Comparison of ENCODE assay signal across 9 cellular contexts in the genomic region with DNA sequence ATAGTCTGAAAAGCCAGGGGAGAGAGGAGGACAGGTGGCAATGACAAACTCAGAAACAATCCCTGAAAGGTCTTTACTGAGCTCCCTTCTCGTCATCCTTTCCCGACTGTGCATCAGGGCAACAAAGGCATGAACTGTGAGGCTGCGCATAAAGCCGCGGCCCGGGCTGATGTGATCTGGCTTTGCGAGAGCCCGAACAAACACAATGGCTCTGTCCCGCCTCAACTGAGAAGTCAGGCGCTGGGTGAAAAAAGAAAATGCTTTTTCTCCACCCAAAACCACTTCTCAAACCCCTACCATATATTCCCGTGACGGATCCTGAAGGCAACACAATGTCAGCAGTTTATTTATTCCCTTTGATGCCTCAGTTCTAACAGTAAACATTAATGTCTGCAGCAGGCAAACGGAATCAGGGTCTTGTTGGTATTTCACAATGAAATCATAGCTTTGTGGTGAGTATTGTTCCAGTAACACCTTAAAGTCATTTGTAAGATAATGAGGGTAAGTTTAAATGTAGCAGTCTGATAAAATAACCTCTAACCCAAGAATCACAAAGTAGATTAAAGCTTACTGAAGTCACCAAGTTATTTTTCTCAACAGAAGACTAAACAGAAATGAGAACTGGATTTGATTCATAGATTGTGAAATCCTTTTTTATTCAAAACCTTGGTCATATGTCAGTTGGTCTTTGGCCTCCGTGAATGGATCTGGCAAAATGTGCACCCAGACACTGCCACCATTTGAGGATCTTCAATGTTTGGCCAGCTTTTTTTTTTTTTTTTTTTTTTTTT.
DNase-seq lines count a peak whose midpoint lies in the region; ATAC-seq, FAIRE-seq and TF ChIP-seq lines count a peak whose summit lies in the region.
"Had no signal": no experiment of that assay in that cellular context is flagged by ENCODE, and none has a peak within 500 bp of the region (broad histone marks: within the 10 kb centered on the region; RNA-seq: fewer than 3 reads in every experiment).

No MANE protein-coding gene starts in this region.

- 64 to 74% methylated on average over 9 to 12 of the region's 14 CpGs for WGBS in mesodermal cell (ENCODE audit: insufficient coverage in 2 of 2), 2 experiments
- WGBS in transverse colon (ENCODE audit: low coverage in 1 of 2), 2 donors = 74 to 78% methylated on average over 3 to 14 of the region's 14 CpGs

- H3K4me3 ChIP-seq in endothelial cell of umbilical vein (replicated peaks in 1 of 3; ENCODE audit: insufficient read depth in 1 of 3, low read depth in 1 of 3, low read length in 3 of 3) = no peak overlapping the region
- H3K4me3 ChIP-seq in mesodermal cell (ENCODE audit: extremely low read depth, insufficient read depth, low read length, poor library complexity, severe bottlenecking) = no peak overlapping the region
- H3K4me3 ChIP-seq in transverse colon = no peak overlapping the region

- H3K36me3 ChIP-seq in endothelial cell of umbilical vein (ENCODE audit: control insufficient read depth in 2 of 2, extremely low read depth in 1 of 2, insufficient read depth in 2 of 2, low read length in 2 of 2) (no peaks in the 10 kb centered on the region), mesodermal cell (ENCODE audit: control insufficient read depth, insufficient read depth, low read length) (no peaks in the 10 kb centered on the region), transverse colon (no peaks in the 10 kb centered on the region)

- H3K4me2 ChIP-seq in endothelial cell of umbilical vein (ENCODE audit: insufficient read depth, low read length) = peak overlapping the region; percentile 24

- POLR2A ChIA-PET in endothelial cell of umbilical vein (lab: Charles Lee) = interaction anchor here (1.4 kb wide), 1 partner anchor 9 kb away, joined by 4 read pairs; no protein-coding TSS in a partner anchor

- H3K9me3 ChIP-seq in endothelial cell of umbilical vein (replicated peaks; ENCODE audit: control insufficient read depth, insufficient read depth, low read length) (no peaks in the 10 kb centered on the region), mesodermal cell (ENCODE audit: control insufficient read depth, low read length) (no peaks in the 10 kb centered on the region), transverse colon (no peaks in the 10 kb centered on the region)

- H3K27ac ChIP-seq in endothelial cell of umbilical vein (ENCODE audit: insufficient read depth, low read depth, low read length) (peak overlapping the region; percentile 26), mesodermal cell (ENCODE audit: low read depth, low read length, severe bottlenecking) (peak overlapping the region; percentile 60), transverse colon (peak overlapping the region in 3 of 4 donors; percentile 81 to 89 (median 82))
- H3K27ac ChIP-seq: 22Rv1 had no signal

- H3K9ac ChIP-seq in endothelial cell of umbilical vein (replicated peaks; ENCODE audit: extremely low read depth, insufficient read depth, low read length) = peak overlapping the region; percentile 2

- peaks cover 91% of the 10 kb centered on the region for H3K79me2 ChIP-seq in endothelial cell of umbilical vein (ENCODE audit: control insufficient read depth, insufficient read depth, low read length)

- no peaks in the 10 kb centered on the region for H3K9me1 ChIP-seq in endothelial cell of umbilical vein (replicated peaks; ENCODE audit: control insufficient read depth, extremely low read depth, insufficient read depth, low read length)

- no peaks in the 10 kb centered on the region for H4K20me1 ChIP-seq in endothelial cell of umbilical vein (replicated peaks; ENCODE audit: control insufficient read depth, extremely low read depth, insufficient read depth, low read length)

- TF ChIP-seq CTCF in endothelial cell of umbilical vein (IDR thresholded peaks at IDR 0.05; ENCODE audit: extremely low read depth in 1 of 2, insufficient read depth in 1 of 2, low read depth in 1 of 2, low read length in 2 of 2) = no peak
- TF ChIP-seq CTCF in transverse colon (IDR thresholded peaks at IDR 0.05) = no peak

- DNase-seq in DMS153 (lab: John Stamatoyannopoulos, UW) (peak; percentile 26), DMS153 treated with DMSO at 0.1 percent for 48 hours (lab: John Stamatoyannopoulos, UW; ENCODE audit: unreplicated experiment) (no peak), endothelial cell of umbilical vein (ENCODE audit: low read depth, low spot score) (peak; percentile 53), transverse colon (no peak), NCI-H510A treated with DMSO at 0.1 percent for 48 hours (lab: John Stamatoyannopoulos, UW) (no peak)

- dilution Hi-C loops in endothelial cell of umbilical vein (cut with MboI; ENCODE audit: extremely low pct_ligation_motif_present, low sequenced_read_pairs) = no loop called here

- no peak for FAIRE-seq in endothelial cell of umbilical vein (lab: Jason Lieb, UNC)

- BruUV-seq in endothelial cell of umbilical vein (replicated peaks; lab: Mats Ljungman, UMichigan) = TSS peak; percentile 23

- H3K4me1 ChIP-seq in endothelial cell of umbilical vein (ENCODE audit: control insufficient read depth, extremely low read depth, insufficient read depth, low read length) = peaks cover 53% of the 10 kb centered on the region
- peaks cover 40% of the 10 kb centered on the region for H3K4me1 ChIP-seq in mesodermal cell (ENCODE audit: control insufficient read depth, insufficient read depth, low read length, poor library complexity, severe bottlenecking)
- H3K4me1 ChIP-seq in transverse colon = peaks cover 18 to 43% (median 33%) of the 10 kb centered on the region in 4 donors

- ATAC-seq in HG02970 (IDR thresholded peaks at IDR 0.05; ENCODE audit: low FRiP score, unreplicated experiment) (no peak), HG03439 (IDR thresholded peaks at IDR 0.05; ENCODE audit: unreplicated experiment) (no peak)

- no peaks in the 10 kb centered on the region for H3K27me3 ChIP-seq in endothelial cell of umbilical vein (ENCODE audit: control insufficient read depth in 2 of 2, insufficient read depth in 2 of 2, low read length in 2 of 2)
- H3K27me3 ChIP-seq in transverse colon = no peaks in the 10 kb centered on the region

- TF ChIP-seq POLR2A in endothelial cell of umbilical vein (IDR thresholded peaks at IDR 0.05; ENCODE audit: low read depth, low read length) (no peak), transverse colon (IDR thresholded peaks at IDR 0.05) (no peak)

- H2AFZ ChIP-seq in endothelial cell of umbilical vein (ENCODE audit: low read depth, low read length) = no peak overlapping the region

- CTCF ChIA-PET in endothelial cell of umbilical vein (lab: Charles Lee) = interaction anchor here (0.6 to 1.6 kb wide), 9 partner anchors 9 to 222 kb away, joined by 3 to 12 read pairs (median 4); no protein-coding TSS in a partner anchor

- no peak for TF ChIP-seq EP300 in transverse colon (IDR thresholded peaks at IDR 0.05; ENCODE audit: low read depth)

- intact Hi-C loops in endothelial cell of umbilical vein (cut with micrococcal nuclease) (no loop called here), transverse colon (cut with DNase I; ENCODE audit: low total_unique reads) (no loop called here)

- in situ Hi-C loops in transverse colon (cut with MboI; ENCODE audit: low pct_ligation_motif_present in 1 of 4, low pct_unique_long_range_greater_than_20kb in 1 of 4, low sequenced_read_pairs in 3 of 4) = no loop called here

TF ChIP-seq in endothelial cell of umbilical vein, 7 proteins besides CTCF, POLR2A, EP300 and RAD21:
- TF ChIP-seq, protein P1, sequence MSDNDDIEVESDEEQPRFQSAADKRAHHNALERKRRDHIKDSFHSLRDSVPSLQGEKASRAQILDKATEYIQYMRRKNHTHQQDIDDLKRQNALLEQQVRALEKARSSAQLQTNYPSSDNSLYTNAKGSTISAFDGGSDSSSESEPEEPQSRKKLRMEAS (IDR thresholded peaks at IDR 0.05; ENCODE audit: insufficient read depth, insufficient read length) = no peak
- TF ChIP-seq GATA2 (IDR thresholded peaks at IDR 0.05; ENCODE audit: insufficient read depth, insufficient read length, low read depth, low read length) = no peak
- TF ChIP-seq POLR2AphosphoS5 (IDR thresholded peaks at IDR 0.05; ENCODE audit: insufficient read depth, low read depth, low read length) = no peak
- no peak for TF ChIP-seq JUN (IDR thresholded peaks at IDR 0.05; ENCODE audit: borderline replicate concordance, insufficient read depth, insufficient read length, low read depth)
- no peak for TF ChIP-seq MYC (IDR thresholded peaks at IDR 0.05; ENCODE audit: low read depth, low read length)
- TF ChIP-seq FOS (IDR thresholded peaks at IDR 0.05; ENCODE audit: borderline replicate concordance, insufficient read depth, low read length) = no peak
- no peak for TF ChIP-seq EZH2 (IDR thresholded peaks at IDR 0.05; ENCODE audit: borderline replicate concordance, low read depth, low read length, severe bottlenecking)

Comparison
In these comparisons a context has a peak if more than half of its experiments do, and no peak if none do; other contexts are left out.
1. DNase-seq: peak in DMS153 (single experiment) and endothelial cell of umbilical vein (single experiment); none in DMS153 treated with DMSO at 0.1 percent for 48 hours (single experiment), transverse colon (single experiment) and NCI-H510A treated with DMSO at 0.1 percent for 48 hours (single experiment).
2. H3K27ac ChIP-seq: peak in every context shown above with its lines; median percentile 82 in transverse colon; 60 in mesodermal cell; 26 in endothelial cell of umbilical vein.